9 cellular contexts compared by ENCODE assay signal in the genomic region with DNA sequence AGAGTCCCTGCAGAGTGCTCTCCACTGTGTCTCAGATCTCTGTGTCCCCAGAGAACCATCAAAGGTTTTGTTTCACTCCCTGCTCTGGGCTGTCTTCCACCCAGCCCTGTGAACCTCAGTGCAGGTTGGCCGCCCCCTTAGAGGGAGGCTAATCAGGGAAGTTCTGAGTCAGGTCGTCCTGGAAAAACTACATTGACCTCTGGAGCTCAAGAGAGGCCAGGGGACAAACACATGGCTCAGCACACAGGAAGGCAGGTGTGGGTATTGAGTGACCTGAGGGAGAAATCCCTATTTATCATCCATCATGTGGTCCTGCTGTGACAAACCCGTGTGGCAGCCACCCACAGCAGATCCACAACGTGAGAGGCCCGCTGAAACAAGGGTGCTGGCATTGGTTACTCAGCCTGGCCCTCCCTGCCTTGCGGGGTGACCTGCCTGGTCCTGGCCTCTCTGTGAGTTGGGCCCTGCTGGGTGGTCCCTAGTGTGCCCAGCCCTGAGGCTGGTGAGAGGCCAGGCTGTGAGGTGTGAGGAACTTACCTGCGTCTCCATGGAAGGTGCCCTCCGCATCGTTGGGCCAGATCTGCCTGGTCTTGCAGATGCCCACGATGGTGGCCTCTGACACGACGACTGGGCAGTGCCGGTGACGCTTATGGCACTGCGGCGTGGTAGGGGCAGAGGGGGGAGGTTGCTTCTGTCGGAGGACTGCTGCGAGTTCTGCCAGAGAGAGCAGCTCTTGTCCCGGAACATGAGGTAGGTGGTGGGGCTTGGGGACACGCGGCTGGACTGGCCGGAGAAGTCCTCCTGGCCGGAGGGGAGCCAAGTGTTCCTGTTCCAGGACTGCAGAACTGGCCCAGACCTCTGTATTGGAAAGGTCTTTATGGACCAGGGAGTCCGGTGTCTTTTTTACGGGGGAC. TPM values are rescaled to one million over a fixed set of nuclear protein-coding genes. Genes with fewer than 3 reads are reported as not detected.
A peak's percentile ranks its signal among the peaks of the same experiment; 100 is the strongest.
DNase-seq lines count a peak whose midpoint lies in the region; ATAC-seq, FAIRE-seq and TF ChIP-seq lines count a peak whose summit lies in the region.
"Had no signal": no experiment of that assay in that cellular context is flagged by ENCODE, and none has a peak within 500 bp of the region (broad histone marks: within the 10 kb centered on the region; RNA-seq: fewer than 3 reads in every experiment).

No MANE protein-coding gene starts in this region.

- peak overlapping the region; percentile 64 for H3K9ac ChIP-seq in OCI-LY1 (ENCODE audit: low read length)

- no peak for TF ChIP-seq EP300 in upper lobe of left lung (IDR thresholded peaks at IDR 0.05)

- WGBS in mesodermal cell (ENCODE audit: insufficient coverage in 2 of 2), 2 experiments: 68 to 74% methylated on average over 23 to 25 of the region's 25 CpGs
- WGBS in upper lobe of left lung, 2 donors: 24 to 32% methylated on average over 15 to 19 of the region's 25 CpGs

- H3K4me1 ChIP-seq in OCI-LY1 (ENCODE audit: insufficient read depth, low read length, severe bottlenecking) (peaks cover 65% of the 10 kb centered on the region), mesodermal cell (ENCODE audit: control insufficient read depth, insufficient read depth, low read length, poor library complexity, severe bottlenecking) (peaks cover 25% of the 10 kb centered on the region), upper lobe of left lung (peaks cover 44 to 57% (median 53%) of the 10 kb centered on the region in 4 donors)

- H3K9me3 ChIP-seq in OCI-LY1 (ENCODE audit: low read length) (no peaks in the 10 kb centered on the region), mesodermal cell (ENCODE audit: control insufficient read depth, low read length) (peaks cover 16% of the 10 kb centered on the region), upper lobe of left lung (peaks cover 0 to 7% (median 3%) of the 10 kb centered on the region in 4 donors)

- H3K4me3 ChIP-seq in OCI-LY1 (ENCODE audit: low read depth, low read length, poor library complexity, severe bottlenecking) (peak overlapping the region; percentile 67), mesodermal cell (ENCODE audit: extremely low read depth, insufficient read depth, low read length, poor library complexity, severe bottlenecking) (peak overlapping the region; percentile 16), upper lobe of left lung (peak overlapping the region; percentile 23 to 92 (median 77))

- peak; percentile 23 to 31 for ATAC-seq in upper lobe of left lung (ENCODE audit: low FRiP score in 2 of 2)
- ATAC-seq in HG02938 (IDR thresholded peaks at IDR 0.05; ENCODE audit: unreplicated experiment): no peak

- TF ChIP-seq CTCF in OCI-LY1 (IDR thresholded peaks at IDR 0.05; ENCODE audit: low read length): no peak
- no peak for TF ChIP-seq CTCF in upper lobe of left lung (IDR thresholded peaks at IDR 0.05)

- H3K4me2 ChIP-seq in OCI-LY1 (ENCODE audit: low read length): peak overlapping the region; percentile 82

- DNase-seq in DMS53 treated with DMSO at 0.1 percent for 48 hours (lab: John Stamatoyannopoulos, UW; ENCODE audit: unreplicated experiment): peak; percentile 33
- peak; percentile 49 for DNase-seq in cerebellar cortex (ENCODE audit: low spot score)
- DNase-seq in upper lobe of left lung: peak; percentile 44 to 68
- no peak for DNase-seq in iPS-NIHi7 (ENCODE audit: extremely low spot score)
- no peak for DNase-seq in urothelium cell line (ENCODE audit: low spot score)

- no peaks in the 10 kb centered on the region for H3F3A ChIP-seq in OCI-LY1 (ENCODE audit: insufficient read depth, low read length)

- no peak for TF ChIP-seq POLR2A in upper lobe of left lung (IDR thresholded peaks at IDR 0.05)

- H3K27me3 ChIP-seq in OCI-LY1 (ENCODE audit: insufficient read depth, low read length): no peaks in the 10 kb centered on the region
- H3K27me3 ChIP-seq in upper lobe of left lung: no peaks in the 10 kb centered on the region

- no peaks in the 10 kb centered on the region for H4K20me1 ChIP-seq in OCI-LY1 (ENCODE audit: insufficient read depth, low read length)

- FAIRE-seq in urothelium cell line (lab: Jason Lieb, UNC): no peak

- H3K36me3 ChIP-seq in OCI-LY1 (ENCODE audit: insufficient read depth, low read length): peaks cover 35% of the 10 kb centered on the region
- peaks cover 22% of the 10 kb centered on the region for H3K36me3 ChIP-seq in mesodermal cell (ENCODE audit: control insufficient read depth, insufficient read depth, low read length)
- H3K36me3 ChIP-seq in upper lobe of left lung: peaks cover 0 to 7% (median 0%) of the 10 kb centered on the region in 4 donors

- no peaks in the 10 kb centered on the region for H3K9me2 ChIP-seq in OCI-LY1 (ENCODE audit: low read depth, low read length)

- H2AFZ ChIP-seq in OCI-LY1 (ENCODE audit: low read length): no peak overlapping the region

- H3K79me2 ChIP-seq in OCI-LY1 (ENCODE audit: insufficient read depth, low read length): peaks cover 34% of the 10 kb centered on the region

- peak overlapping the region; percentile 81 for H3K27ac ChIP-seq in OCI-LY1 (ENCODE audit: low read depth, low read length, poor library complexity, severe bottlenecking)
- no peak overlapping the region for H3K27ac ChIP-seq in mesodermal cell (ENCODE audit: low read depth, low read length, severe bottlenecking)
- peak overlapping the region; percentile 68 to 89 (median 78) for H3K27ac ChIP-seq in upper lobe of left lung

RNA-seq across cellular contexts. Expression of gene BCR, which starts 0.7 kb away (rescaled TPM):
- polyA plus RNA-seq in mesodermal cell (2013, experiment 1 of 2): 34.1 TPM
- polyA plus RNA-seq in mesodermal cell (2013, experiment 2 of 2): 32.9 TPM
- total RNA-seq in upper lobe of left lung: 100 to 1,000 TPM in 1 of 6 donors, 10 to 100 TPM in 5; 47.1 to 105 (median 68.6) TPM

RNA-seq across cellular contexts. Expression of gene RAB36, which starts 34.4 kb away (rescaled TPM):
- polyA plus RNA-seq in mesodermal cell (2013, experiment 1 of 2): 2.9 TPM
- 1.7 TPM for polyA plus RNA-seq in mesodermal cell (2013, experiment 2 of 2)
- 10 to 100 TPM in 1 of 6 donors, 1 to 10 TPM in 5; 2.6 to 17.5 (median 8.4) TPM for total RNA-seq in upper lobe of left lung

RNA-seq across cellular contexts. Expression of gene RSPH14, which starts 37.8 kb away (rescaled TPM):
- 0.48 TPM for polyA plus RNA-seq in mesodermal cell (2013, experiment 1 of 2)
- 0.66 TPM for polyA plus RNA-seq in mesodermal cell (2013, experiment 2 of 2)
- total RNA-seq in upper lobe of left lung: 1 to 10 TPM in 5 of 6 donors, not detected in 1; 1.1 to 5.2 (median 2.7) TPM
- total RNA-seq: RPMI7951 had no signal

Comparison
In these comparisons a context has a peak if more than half of its experiments do, and no peak if none do; other contexts are left out.
1. DNase-seq: peak in DMS53 treated with DMSO at 0.1 percent for 48 hours (single experiment), cerebellar cortex (single experiment) and upper lobe of left lung (2 of 2); none in iPS-NIHi7 (single experiment) and urothelium cell line (single experiment).
2. H3K4me3 ChIP-seq: peak in every context shown above with its lines; median percentile 77 in upper lobe of left lung; 67 in OCI-LY1; 16 in mesodermal cell.